ENCODE assay signal across 1 cellular context in genomic region chr16:84260766-84261165, GRCh38.
TF ChIP-seq lines count a peak whose summit lies in the region.

No MANE protein-coding gene starts in this region.

TF ChIP-seq in H1, 55 proteins besides CTCF, POLR2A, EP300 and RAD21:
- no peak for TF ChIP-seq GABPA (IDR thresholded peaks at IDR 0.05; ENCODE audit: borderline replicate concordance, insufficient read depth, low read length)
- TF ChIP-seq, protein P1, sequence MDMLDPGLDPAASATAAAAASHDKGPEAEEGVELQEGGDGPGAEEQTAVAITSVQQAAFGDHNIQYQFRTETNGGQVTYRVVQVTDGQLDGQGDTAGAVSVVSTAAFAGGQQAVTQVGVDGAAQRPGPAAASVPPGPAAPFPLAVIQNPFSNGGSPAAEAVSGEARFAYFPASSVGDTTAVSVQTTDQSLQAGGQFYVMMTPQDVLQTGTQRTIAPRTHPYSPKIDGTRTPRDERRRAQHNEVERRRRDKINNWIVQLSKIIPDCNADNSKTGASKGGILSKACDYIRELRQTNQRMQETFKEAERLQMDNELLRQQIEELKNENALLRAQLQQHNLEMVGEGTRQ (IDR thresholded peaks at IDR 0.05; ENCODE audit: low read length) = no peak
